Comparison of ENCODE assay signal across 1 cellular context in genomic region chr22:40346178-40347064, GRCh38.
A peak's percentile ranks its signal among the peaks of the same experiment; 100 is the strongest.
TF ChIP-seq lines count a peak whose summit lies in the region.

TSS of gene ADSL (plus strand) at chr22:40346500. CDS start at chr22:40346559, 59 bp downstream.

TF ChIP-seq in HepG2, 621 proteins besides CTCF, POLR2A, EP300 and RAD21 (continued from another document and continues in another):
- TF ChIP-seq KMT2B (CRISPR knock-in tag; IDR thresholded peaks at IDR 0.05), result peak; percentile 94
- TF ChIP-seq PRMT3 (CRISPR knock-in tag; IDR thresholded peaks at IDR 0.05; ENCODE audit: borderline replicate concordance, low read depth), result 0 out of 2 replicates have a peak, but pooled peaks have one; percentile 78
- TF ChIP-seq KAT8 (CRISPR knock-in tag; IDR thresholded peaks at IDR 0.05), result peak; percentile 96
- TF ChIP-seq KDM2A (CRISPR knock-in tag; IDR thresholded peaks at IDR 0.05; ENCODE audit: borderline replicate concordance, low read depth), result peak; percentile 97
- TF ChIP-seq ZNF430 (CRISPR knock-in tag; IDR thresholded peaks at IDR 0.05), result peak; percentile 97
- peak; percentile 60; the same call in 1 of the 2 replicates for TF ChIP-seq SMYD3 (CRISPR knock-in tag; IDR thresholded peaks at IDR 0.05)
- TF ChIP-seq SATB2 (CRISPR knock-in tag; IDR thresholded peaks at IDR 0.05), result no peak; the same call in 1 of the 2 replicates
- TF ChIP-seq ZNF354B (CRISPR knock-in tag; IDR thresholded peaks at IDR 0.05), result no peak
- TF ChIP-seq, protein P1, sequence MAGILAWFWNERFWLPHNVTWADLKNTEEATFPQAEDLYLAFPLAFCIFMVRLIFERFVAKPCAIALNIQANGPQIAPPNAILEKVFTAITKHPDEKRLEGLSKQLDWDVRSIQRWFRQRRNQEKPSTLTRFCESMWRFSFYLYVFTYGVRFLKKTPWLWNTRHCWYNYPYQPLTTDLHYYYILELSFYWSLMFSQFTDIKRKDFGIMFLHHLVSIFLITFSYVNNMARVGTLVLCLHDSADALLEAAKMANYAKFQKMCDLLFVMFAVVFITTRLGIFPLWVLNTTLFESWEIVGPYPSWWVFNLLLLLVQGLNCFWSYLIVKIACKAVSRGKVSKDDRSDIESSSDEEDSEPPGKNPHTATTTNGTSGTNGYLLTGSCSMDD (CRISPR knock-in tag; IDR thresholded peaks at IDR 0.05), result no peak
- TF ChIP-seq, protein P2, sequence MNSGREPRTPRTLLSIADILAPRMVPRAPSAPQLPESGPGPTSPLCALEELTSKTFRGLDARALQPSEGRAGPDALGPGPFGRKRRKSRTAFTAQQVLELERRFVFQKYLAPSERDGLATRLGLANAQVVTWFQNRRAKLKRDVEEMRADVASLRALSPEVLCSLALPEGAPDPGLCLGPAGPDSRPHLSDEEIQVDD (CRISPR knock-in tag; IDR thresholded peaks at IDR 0.05; ENCODE audit: borderline replicate concordance), result peak; percentile 42; the same call in 1 of the 2 replicates
- no peak for TF ChIP-seq ZNF142 (CRISPR knock-in tag; IDR thresholded peaks at IDR 0.05)
- peak; percentile 80 for TF ChIP-seq SRY (CRISPR knock-in tag; IDR thresholded peaks at IDR 0.05)
- TF ChIP-seq GABPB1 (CRISPR knock-in tag; IDR thresholded peaks at IDR 0.05), result peak; percentile 100
- peak; percentile 79; the same call in 1 of the 2 replicates for TF ChIP-seq PAX8 (CRISPR knock-in tag; IDR thresholded peaks at IDR 0.05; ENCODE audit: borderline replicate concordance)
- peak; percentile 43; the same call in 1 of the 2 replicates for TF ChIP-seq HCFC1 (IDR thresholded peaks at IDR 0.05; ENCODE audit: low read depth, low read length)
- TF ChIP-seq, protein P3, sequence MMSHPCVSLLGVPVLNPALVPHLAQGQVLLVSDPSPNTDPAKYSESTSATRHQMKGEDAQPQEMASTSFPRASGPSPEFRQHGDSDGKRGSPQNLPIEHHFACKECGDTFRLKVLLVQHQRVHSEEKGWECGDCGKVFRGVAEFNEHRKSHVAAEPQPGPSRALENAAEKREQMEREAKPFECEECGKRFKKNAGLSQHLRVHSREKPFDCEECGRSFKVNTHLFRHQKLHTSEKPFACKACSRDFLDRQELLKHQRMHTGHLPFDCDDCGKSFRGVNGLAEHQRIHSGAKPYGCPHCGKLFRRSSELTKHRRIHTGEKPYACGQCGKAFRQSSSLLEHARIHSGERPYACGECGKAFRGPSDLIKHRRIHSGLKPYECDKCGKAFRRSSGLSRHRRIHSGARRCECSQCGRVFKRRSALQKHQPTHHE (CRISPR knock-in tag; IDR thresholded peaks at IDR 0.05; ENCODE audit: borderline replicate concordance), result 0 out of 2 replicates have a peak, but pooled peaks have one; percentile 75
- TF ChIP-seq ZNF607 (CRISPR knock-in tag; IDR thresholded peaks at IDR 0.05; ENCODE audit: borderline replicate concordance), result peak; percentile 85; the same call in 1 of the 2 replicates
- peak; percentile 55; the same call in 1 of the 2 replicates for TF ChIP-seq NPAS2 (CRISPR knock-in tag; IDR thresholded peaks at IDR 0.05; ENCODE audit: borderline replicate concordance)
- TF ChIP-seq, protein P4, sequence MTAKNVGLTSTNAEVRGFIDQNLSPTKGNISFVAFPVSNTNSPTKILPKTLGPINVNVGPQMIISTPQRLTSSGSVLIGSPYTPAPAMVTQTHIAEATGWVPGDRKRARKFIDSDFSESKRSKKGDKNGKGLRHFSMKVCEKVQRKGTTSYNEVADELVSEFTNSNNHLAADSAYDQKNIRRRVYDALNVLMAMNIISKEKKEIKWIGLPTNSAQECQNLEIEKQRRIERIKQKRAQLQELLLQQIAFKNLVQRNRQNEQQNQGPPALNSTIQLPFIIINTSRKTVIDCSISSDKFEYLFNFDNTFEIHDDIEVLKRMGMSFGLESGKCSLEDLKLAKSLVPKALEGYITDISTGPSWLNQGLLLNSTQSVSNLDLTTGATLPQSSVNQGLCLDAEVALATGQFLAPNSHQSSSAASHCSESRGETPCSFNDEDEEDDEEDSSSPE (CRISPR knock-in tag; IDR thresholded peaks at IDR 0.05), result peak; percentile 82
- peak; percentile 79; the same call in 1 of the 2 replicates for TF ChIP-seq ZNF891 (CRISPR knock-in tag; IDR thresholded peaks at IDR 0.05)
- peak; percentile 83 for TF ChIP-seq ZNF772 (CRISPR knock-in tag; IDR thresholded peaks at IDR 0.05)
- TF ChIP-seq SOX6 (IDR thresholded peaks at IDR 0.05), result no peak
- peak; percentile 72 for TF ChIP-seq SOX6 (CRISPR knock-in tag; IDR thresholded peaks at IDR 0.05)
- TF ChIP-seq ZNF792 (CRISPR knock-in tag; IDR thresholded peaks at IDR 0.05), result peak; percentile 87
- no peak for TF ChIP-seq ZNF737 (CRISPR knock-in tag; IDR thresholded peaks at IDR 0.05; ENCODE audit: borderline replicate concordance)
- TF ChIP-seq MYPOP (CRISPR knock-in tag; IDR thresholded peaks at IDR 0.05), result peak; percentile 77
- TF ChIP-seq FOXM1 (CRISPR knock-in tag; IDR thresholded peaks at IDR 0.05), result no peak
- peak; percentile 70 for TF ChIP-seq ZNF609 (CRISPR knock-in tag; IDR thresholded peaks at IDR 0.05; ENCODE audit: borderline replicate concordance)
- peak; percentile 77 for TF ChIP-seq MED1 (CRISPR knock-in tag; IDR thresholded peaks at IDR 0.05)
- TF ChIP-seq, protein P5, sequence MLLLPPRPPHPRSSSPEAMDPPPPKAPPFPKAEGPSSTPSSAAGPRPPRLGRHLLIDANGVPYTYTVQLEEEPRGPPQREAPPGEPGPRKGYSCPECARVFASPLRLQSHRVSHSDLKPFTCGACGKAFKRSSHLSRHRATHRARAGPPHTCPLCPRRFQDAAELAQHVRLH (CRISPR knock-in tag; IDR thresholded peaks at IDR 0.05; ENCODE audit: borderline replicate concordance, low read depth), result peak; percentile 92; the same call in 1 of the 2 replicates
- peak; percentile 88 for TF ChIP-seq KDM4B (CRISPR knock-in tag; IDR thresholded peaks at IDR 0.05)
- TF ChIP-seq ETV6 (CRISPR knock-in tag; conservative IDR thresholded peaks at IDR 0.05), result peak; percentile 62
- TF ChIP-seq TMF1 (CRISPR knock-in tag; IDR thresholded peaks at IDR 0.05; ENCODE audit: low read depth), result peak; percentile 87
- no peak for TF ChIP-seq HDAC6 (IDR thresholded peaks at IDR 0.05; ENCODE audit: low read depth, low read length)
- TF ChIP-seq SMARCC2 (IDR thresholded peaks at IDR 0.05), result no peak
- TF ChIP-seq ATF7-NPFF (CRISPR knock-in tag; IDR thresholded peaks at IDR 0.05; ENCODE audit: low read depth), result peak; percentile 76
- TF ChIP-seq SP5 (CRISPR knock-in tag; IDR thresholded peaks at IDR 0.05; ENCODE audit: borderline replicate concordance, low read depth), result peak; percentile 71
- TF ChIP-seq GFI1 (CRISPR knock-in tag; IDR thresholded peaks at IDR 0.05; ENCODE audit: borderline replicate concordance), result peak; percentile 50
- TF ChIP-seq ZBTB7B (CRISPR knock-in tag; IDR thresholded peaks at IDR 0.05), result peak; percentile 66; the same call in 1 of the 2 replicates
- TF ChIP-seq ZNF383 (CRISPR knock-in tag; IDR thresholded peaks at IDR 0.05; ENCODE audit: borderline replicate concordance), result no peak
- TF ChIP-seq ZNF264 (CRISPR knock-in tag; IDR thresholded peaks at IDR 0.05), result no peak
- TF ChIP-seq ZNF550 (CRISPR knock-in tag; IDR thresholded peaks at IDR 0.05; ENCODE audit: borderline replicate concordance), result peak; percentile 83; the same call in 1 of the 2 replicates
- peak; percentile 62; the same call in 1 of the 2 replicates for TF ChIP-seq ZNF598 (CRISPR knock-in tag; IDR thresholded peaks at IDR 0.05; ENCODE audit: borderline replicate concordance)
- TF ChIP-seq ZFP36L2 (CRISPR knock-in tag; IDR thresholded peaks at IDR 0.05), result no peak
- TF ChIP-seq NAIF1 (CRISPR knock-in tag; IDR thresholded peaks at IDR 0.05; ENCODE audit: borderline replicate concordance), result no peak
- TF ChIP-seq, protein P6, sequence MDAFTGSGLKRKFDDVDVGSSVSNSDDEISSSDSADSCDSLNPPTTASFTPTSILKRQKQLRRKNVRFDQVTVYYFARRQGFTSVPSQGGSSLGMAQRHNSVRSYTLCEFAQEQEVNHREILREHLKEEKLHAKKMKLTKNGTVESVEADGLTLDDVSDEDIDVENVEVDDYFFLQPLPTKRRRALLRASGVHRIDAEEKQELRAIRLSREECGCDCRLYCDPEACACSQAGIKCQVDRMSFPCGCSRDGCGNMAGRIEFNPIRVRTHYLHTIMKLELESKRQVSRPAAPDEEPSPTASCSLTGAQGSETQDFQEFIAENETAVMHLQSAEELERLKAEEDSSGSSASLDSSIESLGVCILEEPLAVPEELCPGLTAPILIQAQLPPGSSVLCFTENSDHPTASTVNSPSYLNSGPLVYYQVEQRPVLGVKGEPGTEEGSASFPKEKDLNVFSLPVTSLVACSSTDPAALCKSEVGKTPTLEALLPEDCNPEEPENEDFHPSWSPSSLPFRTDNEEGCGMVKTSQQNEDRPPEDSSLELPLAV (CRISPR knock-in tag; conservative IDR thresholded peaks at IDR 0.05; ENCODE audit: low read depth), result no peak
